ENCODE assay signal across 1 cellular context in genomic region chr16:50806099-50807062, GRCh38.
TF ChIP-seq lines count a peak whose summit lies in the region.

No MANE protein-coding gene starts in this region.

TF ChIP-seq in HepG2, 621 proteins besides CTCF, POLR2A, EP300 and RAD21 (continued from another document and continues in another):
- no peak for TF ChIP-seq BCLAF1 (IDR thresholded peaks at IDR 0.05)
- peak; percentile 90 for TF ChIP-seq XRCC5 (optimal IDR thresholded peaks at IDR 0.05; ENCODE audit: low read length)
- no peak for TF ChIP-seq JDP2 (CRISPR knock-in tag; IDR thresholded peaks at IDR 0.05; ENCODE audit: borderline replicate concordance)
- TF ChIP-seq ZNF20 (CRISPR knock-in tag; IDR thresholded peaks at IDR 0.05): no peak
- no peak for TF ChIP-seq ZSCAN5A (CRISPR knock-in tag; IDR thresholded peaks at IDR 0.05; ENCODE audit: borderline replicate concordance)
- TF ChIP-seq SMYD3 (CRISPR knock-in tag; IDR thresholded peaks at IDR 0.05): 0 out of 2 replicates have a peak, but pooled peaks have one; percentile 65
- no peak for TF ChIP-seq GMEB2 (CRISPR knock-in tag; IDR thresholded peaks at IDR 0.05; ENCODE audit: low read depth)
- no peak for TF ChIP-seq PHF5A (CRISPR knock-in tag; IDR thresholded peaks at IDR 0.05; ENCODE audit: low read depth, unreplicated experiment)
- TF ChIP-seq KMT2B (CRISPR knock-in tag; IDR thresholded peaks at IDR 0.05): no peak; the same call in 1 of the 2 replicates
- TF ChIP-seq HOXA3 (CRISPR knock-in tag; IDR thresholded peaks at IDR 0.05): peak; percentile 61
- TF ChIP-seq HIC2 (CRISPR knock-in tag; IDR thresholded peaks at IDR 0.05; ENCODE audit: low read depth): no peak
- peak; percentile 18 for TF ChIP-seq PITX1 (CRISPR knock-in tag; IDR thresholded peaks at IDR 0.05)
- no peak for TF ChIP-seq TBX2 (CRISPR knock-in tag; IDR thresholded peaks at IDR 0.05; ENCODE audit: borderline replicate concordance)
- 0 out of 2 replicates have a peak, but pooled peaks have one; percentile 31 for TF ChIP-seq ARID2 (CRISPR knock-in tag; IDR thresholded peaks at IDR 0.05; ENCODE audit: borderline replicate concordance)
- TF ChIP-seq SKIL (CRISPR knock-in tag; IDR thresholded peaks at IDR 0.05; ENCODE audit: borderline replicate concordance): no peak
- TF ChIP-seq MTF2 (CRISPR knock-in tag; IDR thresholded peaks at IDR 0.05; ENCODE audit: borderline replicate concordance): peak; percentile 91; the same call in 1 of the 2 replicates
- TF ChIP-seq KMT2A (CRISPR knock-in tag; IDR thresholded peaks at IDR 0.05): no peak
- TF ChIP-seq SPEN (CRISPR knock-in tag; IDR thresholded peaks at IDR 0.05; ENCODE audit: low read depth): no peak
- TF ChIP-seq LCORL (IDR thresholded peaks at IDR 0.05): no peak
- TF ChIP-seq LCORL (CRISPR knock-in tag; IDR thresholded peaks at IDR 0.05): peak; percentile 91
- no peak for TF ChIP-seq NFIC (IDR thresholded peaks at IDR 0.05; ENCODE audit: low read length)
- TF ChIP-seq RERE (CRISPR knock-in tag; IDR thresholded peaks at IDR 0.05; ENCODE audit: low read depth): no peak
- TF ChIP-seq THAP8 (CRISPR knock-in tag; IDR thresholded peaks at IDR 0.05; ENCODE audit: borderline replicate concordance): no peak
- peak; percentile 27; the same call in 1 of the 2 replicates for TF ChIP-seq ARNT2 (CRISPR knock-in tag; IDR thresholded peaks at IDR 0.05; ENCODE audit: low read depth)
- TF ChIP-seq ZNF790 (CRISPR knock-in tag; IDR thresholded peaks at IDR 0.05; ENCODE audit: borderline replicate concordance): no peak
- no peak; the same call in 1 of the 2 replicates for TF ChIP-seq EHMT2 (IDR thresholded peaks at IDR 0.05; ENCODE audit: borderline replicate concordance, low read depth, low read length)
- TF ChIP-seq DR1 (CRISPR knock-in tag; IDR thresholded peaks at IDR 0.05): 0 out of 2 replicates have a peak, but pooled peaks have one; percentile 29
- no peak for TF ChIP-seq RFX3 (CRISPR knock-in tag; IDR thresholded peaks at IDR 0.05)
- TF ChIP-seq HINFP (CRISPR knock-in tag; IDR thresholded peaks at IDR 0.05; ENCODE audit: low read depth): peak; percentile 73; the same call in 1 of the 2 replicates
- no peak for TF ChIP-seq PLSCR1 (CRISPR knock-in tag; IDR thresholded peaks at IDR 0.05; ENCODE audit: borderline replicate concordance)
- 0 out of 2 replicates have a peak, but pooled peaks have one; percentile 56 for TF ChIP-seq ZNF724P (CRISPR knock-in tag; IDR thresholded peaks at IDR 0.05; ENCODE audit: borderline replicate concordance)
- TF ChIP-seq CSRNP1 (CRISPR knock-in tag; IDR thresholded peaks at IDR 0.05): peak; percentile 80; the same call in 1 of the 2 replicates
